In the genomic region with DNA sequence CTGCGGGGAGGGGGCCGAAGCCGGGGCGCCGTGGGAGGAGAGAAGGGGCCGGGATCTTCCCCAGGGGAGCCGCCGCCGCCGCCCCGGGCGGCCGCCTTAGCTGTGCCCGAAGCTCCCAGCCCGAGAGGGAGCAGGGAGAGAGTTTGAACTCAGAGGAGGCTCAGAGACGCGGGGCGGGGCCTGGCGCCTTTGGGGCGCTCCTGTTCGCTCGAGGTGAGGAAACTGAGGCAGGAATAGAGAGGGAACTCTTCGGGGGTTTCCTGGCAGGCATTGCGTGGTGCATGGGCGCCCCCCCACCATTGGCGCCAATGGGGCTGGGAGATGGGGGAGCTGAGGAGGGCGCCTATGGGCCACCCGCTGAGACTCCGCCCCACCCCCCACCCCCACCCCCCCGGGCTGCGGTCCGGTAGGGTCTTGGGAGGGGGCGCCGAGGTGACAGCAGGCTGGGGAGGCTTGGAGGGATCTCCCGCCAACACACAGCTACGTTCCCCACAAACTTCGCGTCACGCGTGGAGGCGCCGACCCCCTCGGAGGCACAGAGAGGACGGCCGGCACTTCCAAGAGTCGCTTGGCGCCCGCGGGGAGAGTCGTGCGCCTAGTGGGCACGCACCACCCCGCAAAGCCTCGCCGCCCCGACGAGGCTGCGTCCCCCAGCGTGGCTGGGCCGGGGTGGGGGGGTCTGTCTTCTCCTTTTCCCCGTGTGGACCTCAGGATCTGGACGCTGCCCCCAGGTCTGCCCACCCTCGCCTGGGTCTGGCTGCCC, we compare ENCODE assay signal across 1 cellular context.
A peak's percentile ranks its signal among the peaks of the same experiment; 100 is the strongest.
TF ChIP-seq lines count a peak whose summit lies in the region.

No MANE protein-coding gene starts in this region.

TF ChIP-seq in HEK293, 187 proteins besides CTCF, POLR2A, EP300 and RAD21 (continued from another document):
- TF ChIP-seq, protein P1, sequence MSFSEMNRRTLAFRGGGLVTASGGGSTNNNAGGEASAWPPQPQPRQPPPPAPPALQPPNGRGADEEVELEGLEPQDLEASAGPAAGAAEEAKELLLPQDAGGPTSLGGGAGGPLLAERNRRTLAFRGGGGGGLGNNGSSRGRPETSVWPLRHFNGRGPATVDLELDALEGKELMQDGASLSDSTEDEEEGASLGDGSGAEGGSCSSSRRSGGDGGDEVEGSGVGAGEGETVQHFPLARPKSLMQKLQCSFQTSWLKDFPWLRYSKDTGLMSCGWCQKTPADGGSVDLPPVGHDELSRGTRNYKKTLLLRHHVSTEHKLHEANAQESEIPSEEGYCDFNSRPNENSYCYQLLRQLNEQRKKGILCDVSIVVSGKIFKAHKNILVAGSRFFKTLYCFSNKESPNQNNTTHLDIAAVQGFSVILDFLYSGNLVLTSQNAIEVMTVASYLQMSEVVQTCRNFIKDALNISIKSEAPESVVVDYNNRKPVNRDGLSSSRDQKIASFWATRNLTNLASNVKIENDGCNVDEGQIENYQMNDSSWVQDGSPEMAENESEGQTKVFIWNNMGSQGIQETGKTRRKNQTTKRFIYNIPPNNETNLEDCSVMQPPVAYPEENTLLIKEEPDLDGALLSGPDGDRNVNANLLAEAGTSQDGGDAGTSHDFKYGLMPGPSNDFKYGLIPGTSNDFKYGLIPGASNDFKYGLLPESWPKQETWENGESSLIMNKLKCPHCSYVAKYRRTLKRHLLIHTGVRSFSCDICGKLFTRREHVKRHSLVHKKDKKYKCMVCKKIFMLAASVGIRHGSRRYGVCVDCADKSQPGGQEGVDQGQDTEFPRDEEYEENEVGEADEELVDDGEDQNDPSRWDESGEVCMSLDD (tag by site-specific recombination; IDR thresholded peaks at IDR 0.05): peak; percentile 46; the same call in 1 of the 2 replicates
- no peak for TF ChIP-seq ZNF155 (tag by site-specific recombination; IDR thresholded peaks at IDR 0.05)
- TF ChIP-seq, protein P2, sequence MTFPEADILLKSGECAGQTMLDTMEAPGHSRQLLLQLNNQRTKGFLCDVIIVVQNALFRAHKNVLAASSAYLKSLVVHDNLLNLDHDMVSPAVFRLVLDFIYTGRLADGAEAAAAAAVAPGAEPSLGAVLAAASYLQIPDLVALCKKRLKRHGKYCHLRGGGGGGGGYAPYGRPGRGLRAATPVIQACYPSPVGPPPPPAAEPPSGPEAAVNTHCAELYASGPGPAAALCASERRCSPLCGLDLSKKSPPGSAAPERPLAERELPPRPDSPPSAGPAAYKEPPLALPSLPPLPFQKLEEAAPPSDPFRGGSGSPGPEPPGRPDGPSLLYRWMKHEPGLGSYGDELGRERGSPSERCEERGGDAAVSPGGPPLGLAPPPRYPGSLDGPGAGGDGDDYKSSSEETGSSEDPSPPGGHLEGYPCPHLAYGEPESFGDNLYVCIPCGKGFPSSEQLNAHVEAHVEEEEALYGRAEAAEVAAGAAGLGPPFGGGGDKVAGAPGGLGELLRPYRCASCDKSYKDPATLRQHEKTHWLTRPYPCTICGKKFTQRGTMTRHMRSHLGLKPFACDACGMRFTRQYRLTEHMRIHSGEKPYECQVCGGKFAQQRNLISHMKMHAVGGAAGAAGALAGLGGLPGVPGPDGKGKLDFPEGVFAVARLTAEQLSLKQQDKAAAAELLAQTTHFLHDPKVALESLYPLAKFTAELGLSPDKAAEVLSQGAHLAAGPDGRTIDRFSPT (tag by site-specific recombination; IDR thresholded peaks at IDR 0.05): no peak
- peak; percentile 23; the same call in 1 of the 2 replicates for TF ChIP-seq ZIC2 (tag by site-specific recombination; IDR thresholded peaks at IDR 0.05)
- TF ChIP-seq, protein P3, sequence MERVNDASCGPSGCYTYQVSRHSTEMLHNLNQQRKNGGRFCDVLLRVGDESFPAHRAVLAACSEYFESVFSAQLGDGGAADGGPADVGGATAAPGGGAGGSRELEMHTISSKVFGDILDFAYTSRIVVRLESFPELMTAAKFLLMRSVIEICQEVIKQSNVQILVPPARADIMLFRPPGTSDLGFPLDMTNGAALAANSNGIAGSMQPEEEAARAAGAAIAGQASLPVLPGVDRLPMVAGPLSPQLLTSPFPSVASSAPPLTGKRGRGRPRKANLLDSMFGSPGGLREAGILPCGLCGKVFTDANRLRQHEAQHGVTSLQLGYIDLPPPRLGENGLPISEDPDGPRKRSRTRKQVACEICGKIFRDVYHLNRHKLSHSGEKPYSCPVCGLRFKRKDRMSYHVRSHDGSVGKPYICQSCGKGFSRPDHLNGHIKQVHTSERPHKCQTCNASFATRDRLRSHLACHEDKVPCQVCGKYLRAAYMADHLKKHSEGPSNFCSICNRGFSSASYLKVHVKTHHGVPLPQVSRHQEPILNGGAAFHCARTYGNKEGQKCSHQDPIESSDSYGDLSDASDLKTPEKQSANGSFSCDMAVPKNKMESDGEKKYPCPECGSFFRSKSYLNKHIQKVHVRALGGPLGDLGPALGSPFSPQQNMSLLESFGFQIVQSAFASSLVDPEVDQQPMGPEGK (tag by site-specific recombination; IDR thresholded peaks at IDR 0.05): peak; percentile 52; the same call in 1 of the 2 replicates
- TF ChIP-seq GLI2 (tag by site-specific recombination; IDR thresholded peaks at IDR 0.05; ENCODE audit: borderline replicate concordance, low read depth): no peak
- TF ChIP-seq KLF9 (tag by site-specific recombination; IDR thresholded peaks at IDR 0.05; ENCODE audit: low read depth): 0 out of 2 replicates have a peak, but pooled peaks have one; percentile 43
- peak; percentile 61; the same call in 1 of the 2 replicates for TF ChIP-seq ZNF335 (tag by site-specific recombination; conservative IDR thresholded peaks at IDR 0.05)
- TF ChIP-seq, protein P4, sequence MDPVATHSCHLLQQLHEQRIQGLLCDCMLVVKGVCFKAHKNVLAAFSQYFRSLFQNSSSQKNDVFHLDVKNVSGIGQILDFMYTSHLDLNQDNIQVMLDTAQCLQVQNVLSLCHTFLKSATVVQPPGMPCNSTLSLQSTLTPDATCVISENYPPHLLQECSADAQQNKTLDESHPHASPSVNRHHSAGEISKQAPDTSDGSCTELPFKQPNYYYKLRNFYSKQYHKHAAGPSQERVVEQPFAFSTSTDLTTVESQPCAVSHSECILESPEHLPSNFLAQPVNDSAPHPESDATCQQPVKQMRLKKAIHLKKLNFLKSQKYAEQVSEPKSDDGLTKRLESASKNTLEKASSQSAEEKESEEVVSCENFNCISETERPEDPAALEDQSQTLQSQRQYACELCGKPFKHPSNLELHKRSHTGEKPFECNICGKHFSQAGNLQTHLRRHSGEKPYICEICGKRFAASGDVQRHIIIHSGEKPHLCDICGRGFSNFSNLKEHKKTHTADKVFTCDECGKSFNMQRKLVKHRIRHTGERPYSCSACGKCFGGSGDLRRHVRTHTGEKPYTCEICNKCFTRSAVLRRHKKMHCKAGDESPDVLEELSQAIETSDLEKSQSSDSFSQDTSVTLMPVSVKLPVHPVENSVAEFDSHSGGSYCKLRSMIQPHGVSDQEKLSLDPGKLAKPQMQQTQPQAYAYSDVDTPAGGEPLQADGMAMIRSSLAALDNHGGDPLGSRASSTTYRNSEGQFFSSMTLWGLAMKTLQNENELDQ (tag by site-specific recombination; IDR thresholded peaks at IDR 0.05; ENCODE audit: low read depth): no peak
- peak; percentile 72; the same call in 1 of the 2 replicates for TF ChIP-seq GLIS2 (tag by site-specific recombination; IDR thresholded peaks at IDR 0.05)
- no peak for TF ChIP-seq ZNF354C (tag by site-specific recombination; IDR thresholded peaks at IDR 0.05; ENCODE audit: borderline replicate concordance, low read depth)
- TF ChIP-seq, protein P5, sequence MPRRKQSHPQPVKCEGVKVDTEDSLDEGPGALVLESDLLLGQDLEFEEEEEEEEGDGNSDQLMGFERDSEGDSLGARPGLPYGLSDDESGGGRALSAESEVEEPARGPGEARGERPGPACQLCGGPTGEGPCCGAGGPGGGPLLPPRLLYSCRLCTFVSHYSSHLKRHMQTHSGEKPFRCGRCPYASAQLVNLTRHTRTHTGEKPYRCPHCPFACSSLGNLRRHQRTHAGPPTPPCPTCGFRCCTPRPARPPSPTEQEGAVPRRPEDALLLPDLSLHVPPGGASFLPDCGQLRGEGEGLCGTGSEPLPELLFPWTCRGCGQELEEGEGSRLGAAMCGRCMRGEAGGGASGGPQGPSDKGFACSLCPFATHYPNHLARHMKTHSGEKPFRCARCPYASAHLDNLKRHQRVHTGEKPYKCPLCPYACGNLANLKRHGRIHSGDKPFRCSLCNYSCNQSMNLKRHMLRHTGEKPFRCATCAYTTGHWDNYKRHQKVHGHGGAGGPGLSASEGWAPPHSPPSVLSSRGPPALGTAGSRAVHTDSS (tag by site-specific recombination; IDR thresholded peaks at IDR 0.05): no peak
- no peak for TF ChIP-seq ZNF114 (tag by site-specific recombination; IDR thresholded peaks at IDR 0.05)
- no peak for TF ChIP-seq ZNF423 (tag by site-specific recombination; IDR thresholded peaks at IDR 0.05)
